ENCODE assay signal across 2 cellular contexts in genomic region chr3:170914212-170914611, GRCh38.
TF ChIP-seq lines count a peak whose summit lies in the region.

No MANE protein-coding gene starts in this region.

TF ChIP-seq in HepG2, 621 proteins besides CTCF, POLR2A, EP300 and RAD21:
- TF ChIP-seq TEF (CRISPR knock-in tag; IDR thresholded peaks at IDR 0.05) (no peak), MAFK (conservative IDR thresholded peaks at IDR 0.05 in 1 of 2, IDR thresholded peaks at IDR 0.05 in 1 of 2; ENCODE audit: low read length in 2 of 2) (peak; percentile 62 to 63; a peak in 3 of 4 replicates), PRDM10 (CRISPR knock-in tag; IDR thresholded peaks at IDR 0.05; ENCODE audit: low read depth) (no peak), MAFF (IDR thresholded peaks at IDR 0.05; ENCODE audit: low read depth, low read length) (peak; percentile 56; the same call in 1 of the 2 replicates), ZNF143 (CRISPR knock-in tag; IDR thresholded peaks at IDR 0.05) (no peak)

TF ChIP-seq in IMR-90, 13 proteins besides CTCF, POLR2A, EP300 and RAD21:
- TF ChIP-seq MAFK (IDR thresholded peaks at IDR 0.05; ENCODE audit: low read depth, low read length) = peak; percentile 45; the same call in 1 of the 2 replicates
- no peak for TF ChIP-seq RFX5 (IDR thresholded peaks at IDR 0.05; ENCODE audit: low read depth, low read length)
